Comparison of ENCODE assay signal across 8 cellular contexts in genomic region chr1:94962745-94963265, GRCh38. TPM values are rescaled to one million over a fixed set of nuclear protein-coding genes. Genes with fewer than 3 reads are reported as not detected.
DNase-seq lines count a peak whose midpoint lies in the region; ATAC-seq lines count a peak whose summit lies in the region.

No MANE protein-coding gene starts in this region.

- peaks cover 17% of the 10 kb centered on the region for H3K4me1 Mint-ChIP-seq in activated naive CD8-positive, alpha-beta T cell treated with anti-CD3 and anti-CD28 coated beads, Interleukin-2, amount 50 U/mL, for 24 hours

- ATAC-seq in HG02870 (IDR thresholded peaks at IDR 0.05; ENCODE audit: unreplicated experiment), result peak; percentile 94
- ATAC-seq in activated naive CD8-positive, alpha-beta T cell treated with anti-CD3 and anti-CD28 coated beads, Interleukin-2, amount 50 U/mL, for 24 hours, result peak; percentile 73
- ATAC-seq in left colon, result peak; percentile 87

- peak; percentile 3 for DNase-seq in activated gamma-delta T cell treated with Interleukin-2 at 50 U/mL for 16 hours
- no peak for DNase-seq in activated gamma-delta T cell (lab: John Stamatoyannopoulos, UW)
- peak; percentile 60 to 83 for DNase-seq in NOMO-1 (lab: John Stamatoyannopoulos, UW; ENCODE audit: unreplicated experiment in 2 of 2)
- DNase-seq in activated naive CD8-positive, alpha-beta T cell treated with anti-CD3 and anti-CD28 coated beads, Interleukin-2, amount 50 U/mL, for 24 hours, result peak; percentile 31
- peak; percentile 50 to 54 for DNase-seq in left colon
- DNase-seq in stimulated activated CD8-positive, alpha-beta memory T cell treated with anti-CD3 and anti-CD28 coated beads, Interleukin-4, amount 100 ng/mL, for 48 hours, result peak; percentile 40
- DNase-seq in T-helper 9 cell, result no peak

- H3K36me3 Mint-ChIP-seq in activated naive CD8-positive, alpha-beta T cell treated with anti-CD3 and anti-CD28 coated beads, Interleukin-2, amount 50 U/mL, for 24 hours (ENCODE audit: low read depth), result no peaks in the 10 kb centered on the region

- H3K27ac Mint-ChIP-seq in activated naive CD8-positive, alpha-beta T cell treated with anti-CD3 and anti-CD28 coated beads, Interleukin-2, amount 50 U/mL, for 24 hours, result peak overlapping the region; percentile 94

- intact Hi-C loops in left colon (cut with DNase I, micrococcal nuclease), result no loop called here

- H3K4me3 Mint-ChIP-seq in activated naive CD8-positive, alpha-beta T cell treated with anti-CD3 and anti-CD28 coated beads, Interleukin-2, amount 50 U/mL, for 24 hours, result peak overlapping the region; percentile 84

- H3K27me3 Mint-ChIP-seq in activated naive CD8-positive, alpha-beta T cell treated with anti-CD3 and anti-CD28 coated beads, Interleukin-2, amount 50 U/mL, for 24 hours, result no peaks in the 10 kb centered on the region

- no peaks in the 10 kb centered on the region for H3K9me3 Mint-ChIP-seq in activated naive CD8-positive, alpha-beta T cell treated with anti-CD3 and anti-CD28 coated beads, Interleukin-2, amount 50 U/mL, for 24 hours

RNA-seq across cellular contexts. Expression of gene CNN3, which starts 35.9 kb away (rescaled TPM):
- total RNA-seq in left colon, result 100 to 1,000 TPM in 1 of 2 donors, 10 to 100 TPM in 1; 79.1 to 114 TPM

Comparison
In these comparisons a context has a peak if more than half of its experiments do, and no peak if none do; other contexts are left out.
1. DNase-seq: peak in activated gamma-delta T cell treated with Interleukin-2 at 50 U/mL for 16 hours (single experiment), NOMO-1 (2 of 2), activated naive CD8-positive, alpha-beta T cell treated with anti-CD3 and anti-CD28 coated beads, Interleukin-2, amount 50 U/mL, for 24 hours (single experiment), left colon (2 of 2) and stimulated activated CD8-positive, alpha-beta memory T cell treated with anti-CD3 and anti-CD28 coated beads, Interleukin-4, amount 100 ng/mL, for 48 hours (single experiment); none in activated gamma-delta T cell (single experiment) and T-helper 9 cell (single experiment).
2. Peak in every context shown above with its lines, with median percentiles within 50 percentile points of each other: ATAC-seq.